Comparison of ENCODE assay signal across 1 cellular context in the genomic region with DNA sequence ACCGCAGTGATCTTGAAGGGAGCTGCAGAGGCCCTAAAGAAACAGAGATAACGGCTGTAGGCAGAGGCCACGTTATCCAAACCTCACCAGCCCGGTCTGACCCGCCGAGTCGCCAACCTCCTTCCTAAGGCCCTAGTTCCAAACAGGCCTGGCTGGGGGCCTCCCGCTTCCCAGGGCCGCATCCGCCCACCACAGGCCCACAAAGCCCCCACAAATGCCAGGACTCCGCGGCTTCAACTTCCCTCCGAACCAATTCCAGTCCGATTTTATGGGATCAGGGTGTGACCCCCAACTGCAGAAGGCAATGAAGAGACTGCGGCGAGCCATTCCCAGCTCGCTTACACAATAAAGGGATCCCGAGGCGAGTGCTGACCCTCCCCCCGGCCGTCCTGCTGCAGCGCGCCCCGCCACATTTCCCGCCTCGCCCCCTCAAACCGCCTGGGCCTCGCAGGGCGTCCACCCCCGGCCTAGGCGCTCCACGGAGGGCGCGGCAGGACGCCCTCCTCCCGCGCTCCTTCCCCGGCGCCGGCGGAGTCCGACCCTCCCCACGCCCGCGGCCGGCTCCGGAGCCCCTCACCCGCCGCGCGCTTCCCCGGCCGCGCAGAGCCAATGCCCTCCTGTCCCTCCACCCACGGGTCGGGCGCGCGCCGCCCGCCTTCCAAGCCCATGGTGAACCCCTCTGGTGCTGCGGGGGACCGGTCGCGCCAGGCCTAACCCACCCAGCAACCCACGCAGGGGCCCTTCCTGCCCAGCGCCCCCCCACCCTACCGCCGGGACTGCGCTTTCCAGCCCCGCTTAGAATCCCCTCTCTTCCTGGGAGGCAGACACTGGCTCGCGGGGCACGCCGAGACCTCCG.
TF ChIP-seq lines count a peak whose summit lies in the region.

No MANE protein-coding gene starts in this region.

TF ChIP-seq in HepG2, 621 proteins besides CTCF, POLR2A, EP300 and RAD21 (continued from another document):
- TF ChIP-seq HIVEP1 (CRISPR knock-in tag; IDR thresholded peaks at IDR 0.05) (0 out of 2 replicates have a peak, but pooled peaks have one; percentile 25), ARNT2 (CRISPR knock-in tag; IDR thresholded peaks at IDR 0.05; ENCODE audit: low read depth) (no peak), ZNF563 (CRISPR knock-in tag; IDR thresholded peaks at IDR 0.05) (0 out of 2 replicates have a peak, but pooled peaks have one; percentile 6), PHF5A (CRISPR knock-in tag; IDR thresholded peaks at IDR 0.05; ENCODE audit: low read depth, unreplicated experiment) (no peak), SPEN (CRISPR knock-in tag; IDR thresholded peaks at IDR 0.05; ENCODE audit: low read depth) (peak; percentile 43; the same call in 1 of the 2 replicates), ZNF296 (CRISPR knock-in tag; conservative IDR thresholded peaks at IDR 0.05) (peak; percentile 75; the same call in 1 of the 2 replicates), ZSCAN22 (CRISPR knock-in tag; IDR thresholded peaks at IDR 0.05) (no peak)
- TF ChIP-seq, protein P1, sequence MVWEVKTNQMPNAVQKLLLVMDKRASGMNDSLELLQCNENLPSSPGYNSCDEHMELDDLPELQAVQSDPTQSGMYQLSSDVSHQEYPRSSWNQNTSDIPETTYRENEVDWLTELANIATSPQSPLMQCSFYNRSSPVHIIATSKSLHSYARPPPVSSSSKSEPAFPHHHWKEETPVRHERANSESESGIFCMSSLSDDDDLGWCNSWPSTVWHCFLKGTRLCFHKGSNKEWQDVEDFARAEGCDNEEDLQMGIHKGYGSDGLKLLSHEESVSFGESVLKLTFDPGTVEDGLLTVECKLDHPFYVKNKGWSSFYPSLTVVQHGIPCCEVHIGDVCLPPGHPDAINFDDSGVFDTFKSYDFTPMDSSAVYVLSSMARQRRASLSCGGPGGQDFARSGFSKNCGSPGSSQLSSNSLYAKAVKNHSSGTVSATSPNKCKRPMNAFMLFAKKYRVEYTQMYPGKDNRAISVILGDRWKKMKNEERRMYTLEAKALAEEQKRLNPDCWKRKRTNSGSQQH (CRISPR knock-in tag; IDR thresholded peaks at IDR 0.05; ENCODE audit: low read depth) = no peak
- TF ChIP-seq, protein P2, sequence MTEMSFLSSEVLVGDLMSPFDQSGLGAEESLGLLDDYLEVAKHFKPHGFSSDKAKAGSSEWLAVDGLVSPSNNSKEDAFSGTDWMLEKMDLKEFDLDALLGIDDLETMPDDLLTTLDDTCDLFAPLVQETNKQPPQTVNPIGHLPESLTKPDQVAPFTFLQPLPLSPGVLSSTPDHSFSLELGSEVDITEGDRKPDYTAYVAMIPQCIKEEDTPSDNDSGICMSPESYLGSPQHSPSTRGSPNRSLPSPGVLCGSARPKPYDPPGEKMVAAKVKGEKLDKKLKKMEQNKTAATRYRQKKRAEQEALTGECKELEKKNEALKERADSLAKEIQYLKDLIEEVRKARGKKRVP (CRISPR knock-in tag; IDR thresholded peaks at IDR 0.05) = no peak
- TF ChIP-seq, protein P3, sequence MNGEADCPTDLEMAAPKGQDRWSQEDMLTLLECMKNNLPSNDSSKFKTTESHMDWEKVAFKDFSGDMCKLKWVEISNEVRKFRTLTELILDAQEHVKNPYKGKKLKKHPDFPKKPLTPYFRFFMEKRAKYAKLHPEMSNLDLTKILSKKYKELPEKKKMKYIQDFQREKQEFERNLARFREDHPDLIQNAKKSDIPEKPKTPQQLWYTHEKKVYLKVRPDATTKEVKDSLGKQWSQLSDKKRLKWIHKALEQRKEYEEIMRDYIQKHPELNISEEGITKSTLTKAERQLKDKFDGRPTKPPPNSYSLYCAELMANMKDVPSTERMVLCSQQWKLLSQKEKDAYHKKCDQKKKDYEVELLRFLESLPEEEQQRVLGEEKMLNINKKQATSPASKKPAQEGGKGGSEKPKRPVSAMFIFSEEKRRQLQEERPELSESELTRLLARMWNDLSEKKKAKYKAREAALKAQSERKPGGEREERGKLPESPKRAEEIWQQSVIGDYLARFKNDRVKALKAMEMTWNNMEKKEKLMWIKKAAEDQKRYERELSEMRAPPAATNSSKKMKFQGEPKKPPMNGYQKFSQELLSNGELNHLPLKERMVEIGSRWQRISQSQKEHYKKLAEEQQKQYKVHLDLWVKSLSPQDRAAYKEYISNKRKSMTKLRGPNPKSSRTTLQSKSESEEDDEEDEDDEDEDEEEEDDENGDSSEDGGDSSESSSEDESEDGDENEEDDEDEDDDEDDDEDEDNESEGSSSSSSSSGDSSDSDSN (CRISPR knock-in tag; IDR thresholded peaks at IDR 0.05) = peak; percentile 78; the same call in 1 of the 2 replicates
